In the genomic region with DNA sequence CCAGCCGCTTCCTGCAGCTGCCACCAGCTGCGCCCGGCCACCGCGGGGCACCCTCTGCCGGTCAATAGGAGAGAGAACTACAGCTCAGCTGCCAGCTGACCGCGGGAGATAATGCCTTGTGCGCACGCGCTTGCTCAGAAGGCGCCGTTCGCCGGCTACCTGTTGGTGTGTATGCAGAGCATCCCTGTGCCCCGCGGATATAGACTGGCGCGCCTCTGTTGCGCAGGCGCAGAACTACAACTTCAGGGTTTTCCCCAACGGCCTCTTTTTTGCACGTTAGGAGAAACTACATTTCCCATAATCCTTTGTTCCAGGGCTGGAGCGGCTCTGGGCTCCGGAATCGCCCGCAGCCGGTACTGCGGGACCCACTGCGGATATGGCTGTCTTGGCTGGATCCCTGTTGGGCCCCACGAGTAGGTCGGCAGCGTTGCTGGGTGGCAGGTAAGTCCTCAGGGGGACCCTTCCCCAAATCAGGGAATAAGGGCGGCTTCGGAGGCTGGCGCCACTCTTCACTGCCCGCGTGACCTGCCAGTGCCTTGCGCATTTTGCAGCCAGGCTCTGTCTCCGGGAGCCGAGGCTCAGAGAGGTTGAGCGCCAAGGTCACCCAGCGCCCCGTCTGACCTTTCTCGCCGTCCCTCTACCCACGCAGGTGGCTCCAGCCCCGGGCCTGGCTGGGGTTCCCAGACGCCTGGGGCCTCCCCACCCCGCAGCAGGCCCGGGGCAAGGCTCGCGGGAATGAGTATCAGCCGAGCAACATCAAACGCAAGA, we compare ENCODE assay signal across 8 cellular contexts. TPM values are rescaled to one million over a fixed set of nuclear protein-coding genes. Genes with fewer than 3 reads are reported as not detected.
A peak's percentile ranks its signal among the peaks of the same experiment; 100 is the strongest.
DNase-seq lines count a peak whose midpoint lies in the region; FAIRE-seq and TF ChIP-seq lines count a peak whose summit lies in the region.

A gene (plus strand): TSS at position 356 of the 768 bp plus-strand sequence. CDS start 21 bp downstream, at position 377.

- H3K27ac ChIP-seq in stomach, result peak within 1 kb of the TSS; percentile 89 to 92 (median 92)

- H3K4me1 ChIP-seq in Loucy (ENCODE audit: insufficient read depth, low read length, poor library complexity, severe bottlenecking) (peaks cover 37% of the 10 kb centered on the region), stomach (peaks cover 35 to 83% (median 71%) of the 10 kb centered on the region in 4 donors)

- intact Hi-C loops in stomach (cut with DNase I; ENCODE audit: low total_unique reads), result no loop called here

- H3F3A ChIP-seq in Loucy (ENCODE audit: low read depth), result peaks cover 9% of the 10 kb centered on the region; the same call in 1 of the 2 replicates

- peak within 1 kb of the TSS; percentile 97 for H3K27ac Mint-ChIP-seq in nephron progenitor cell

- H3K36me3 Mint-ChIP-seq in nephron progenitor cell (ENCODE audit: low read depth), result peaks cover 2% of the 10 kb centered on the region

- peak within 1 kb of the TSS; percentile 89 for H2AFZ ChIP-seq in Loucy (ENCODE audit: low read length)

- peak within 1 kb of the TSS; percentile 93 for H3K4me3 ChIP-seq in Loucy (ENCODE audit: low read length, poor library complexity, severe bottlenecking)
- H3K4me3 ChIP-seq in fibroblast of the aortic adventitia (ENCODE audit: low read depth, low read length), result peak within 1 kb of the TSS; percentile 85
- peak within 1 kb of the TSS; percentile 65 to 85 (median 78) for H3K4me3 ChIP-seq in stomach

- TF ChIP-seq CTCF in Loucy (conservative IDR thresholded peaks at IDR 0.05; ENCODE audit: low read length) (peak; percentile 73), fibroblast of the aortic adventitia (IDR thresholded peaks at IDR 0.05; ENCODE audit: insufficient read depth, low read length) (peak; percentile 70), nephron progenitor cell (IDR thresholded peaks at IDR 0.05) (peak; percentile 69), stomach (IDR thresholded peaks at IDR 0.05) (peak in 5 of 7 experiments; percentile 66 to 88 (median 83))

- 0 to 1% (median 0%) methylated on average over 23 to 55 of the region's 55 CpGs for WGBS in stomach, 5 donors

- no peaks in the 10 kb centered on the region for H3K9me2 ChIP-seq in Loucy (replicated peaks; ENCODE audit: low read depth, low read length)

- FAIRE-seq in H54 (lab: Jason Lieb, UNC), result no peak

- H3K9ac ChIP-seq in Loucy (ENCODE audit: low read depth, low read length, poor library complexity, severe bottlenecking), result peak within 1 kb of the TSS; percentile 95

- peak within 1 kb of the TSS; percentile 89 for H3K4me2 ChIP-seq in Loucy (ENCODE audit: low read depth, low read length, poor library complexity, severe bottlenecking)

- H3K36me3 ChIP-seq in Loucy (ENCODE audit: insufficient read depth, low read length) (no peaks in the 10 kb centered on the region), stomach (peaks cover 0 to 8% (median 4%) of the 10 kb centered on the region in 4 donors)

- peaks cover 4% of the 10 kb centered on the region for H3K27me3 ChIP-seq in Loucy (ENCODE audit: insufficient read depth, low read length, poor library complexity, severe bottlenecking)
- H3K27me3 ChIP-seq in stomach, result no peaks in the 10 kb centered on the region

- TF ChIP-seq EP300 in stomach (IDR thresholded peaks at IDR 0.05), result no peak

- peaks cover 53% of the 10 kb centered on the region for H3K79me2 ChIP-seq in Loucy (ENCODE audit: insufficient read depth, low read length)

- peaks cover 53% of the 10 kb centered on the region for H3K4me1 Mint-ChIP-seq in nephron progenitor cell

- peaks cover 3% of the 10 kb centered on the region for H3K27me3 Mint-ChIP-seq in nephron progenitor cell (ENCODE audit: low read depth, poor library complexity)

- H4K20me1 ChIP-seq in Loucy (ENCODE audit: insufficient read depth, low read length, poor library complexity, severe bottlenecking), result peaks cover 13% of the 10 kb centered on the region

- TF ChIP-seq POLR2A in H54 (IDR thresholded peaks at IDR 0.05; ENCODE audit: low read depth, low read length) (peak; percentile 49; the same call in 1 of the 2 replicates), stomach (IDR thresholded peaks at IDR 0.05) (no peak)

- H3K9me3 Mint-ChIP-seq in nephron progenitor cell, result no peaks in the 10 kb centered on the region

- H3K9me3 ChIP-seq in Loucy (ENCODE audit: insufficient read depth, low read depth, low read length) (no peaks in the 10 kb centered on the region), stomach (no peaks in the 10 kb centered on the region)

- peak within 1 kb of the TSS; percentile 86 for H3K4me3 Mint-ChIP-seq in nephron progenitor cell

- peak; percentile 99 for DNase-seq in ELR (ENCODE audit: low read depth)
- peak; percentile 93 for DNase-seq in H54 (ENCODE audit: insufficient read length, low spot score)
- DNase-seq in SHP77 (lab: John Stamatoyannopoulos, UW), result peak; percentile 98 to 99
- peak; percentile 98 for DNase-seq in activated effector memory CD4-positive, alpha-beta T cell treated with anti-CD3 and anti-CD28 coated beads, Interleukin-2, amount 50 U/mL, for 16 hours
- peak; percentile 99 for DNase-seq in fibroblast of the aortic adventitia (ENCODE audit: low read depth)
- DNase-seq in nephron progenitor cell, result peak; percentile 96
- DNase-seq in stomach, result peak; percentile 99

RNA-seq across cellular contexts. Expression of the gene that starts here (rescaled TPM):
- total RNA-seq in fibroblast of the aortic adventitia (ENCODE audit: low replicate concordance) (22.7 and 34.3 TPM in 2 replicates), stomach (100 to 1,000 TPM in 3 of 5 donors, 10 to 100 TPM in 1, 1 to 10 TPM in 1; 6.6 to 167 (median 142) TPM)
- 100 to 1,000 TPM; 161 to 200 (median 192) TPM for polyA plus RNA-seq in stomach

Comparison
In these comparisons a context has a peak if more than half of its experiments do, and no peak if none do; other contexts are left out.
1. Peak in every context shown above with its lines: DNase-seq, H3K4me3 ChIP-seq and H3K27ac ChIP-seq.